Comparison of ENCODE assay signal across 8 cellular contexts in genomic region chr7:64877714-64878610, GRCh38. TPM values are rescaled to one million over a fixed set of nuclear protein-coding genes. Genes with fewer than 3 reads are reported as not detected.
DNase-seq lines count a peak whose midpoint lies in the region; ATAC-seq lines count a peak whose summit lies in the region.

No MANE protein-coding gene starts in this region.

- H3K9me3 Mint-ChIP-seq in activated T-cell treated with anti-CD3 and anti-CD28 coated beads, Interleukin-2, amount 50 U/mL, for 24 hours, result peaks cover 3% of the 10 kb centered on the region
- no peaks in the 10 kb centered on the region for H3K9me3 Mint-ChIP-seq in activated naive CD8-positive, alpha-beta T cell treated with anti-CD3 and anti-CD28 coated beads for 36 hours
- H3K9me3 Mint-ChIP-seq in stimulated activated naive B cell treated with anti-CD40 and anti-IgM and Interleukin-4, amounts not matched to agents 10 μg/mL and 1 μg/mL and 100 μg/mL, for 72 hours, result peaks cover 4% of the 10 kb centered on the region in 2 donors

- peak overlapping the region; percentile 33 for H3K27ac Mint-ChIP-seq in activated T-cell treated with anti-CD3 and anti-CD28 coated beads, Interleukin-2, amount 50 U/mL, for 24 hours
- peak overlapping the region; percentile 42 for H3K27ac Mint-ChIP-seq in activated naive CD8-positive, alpha-beta T cell treated with anti-CD3 and anti-CD28 coated beads for 36 hours
- no peak overlapping the region for H3K27ac Mint-ChIP-seq in stimulated activated naive B cell treated with anti-CD40 and anti-IgM and Interleukin-4, amounts not matched to agents 10 μg/mL and 1 μg/mL and 100 μg/mL, for 72 hours

- DNase-seq in activated T-cell treated with anti-CD3 and anti-CD28 coated beads, Interleukin-2, amount 50 U/mL, for 24 hours, result no peak
- no peak for DNase-seq in activated T-cell treated with anti-CD3 and anti-CD28 coated beads, Interleukin-2, amount 50 U/mL, for 48 hours
- no peak for DNase-seq in activated naive CD8-positive, alpha-beta T cell treated with anti-CD3 and anti-CD28 coated beads for 36 hours
- DNase-seq in iPS-NIHi11 (ENCODE audit: low spot score) (peak; percentile 10), cerebellar cortex (ENCODE audit: low spot score) (no peak), EL (no peak), NCI-H1048 (lab: John Stamatoyannopoulos, UW) (no peak)
- no peak for DNase-seq in stimulated activated naive B cell treated with anti-CD40 and anti-IgM and Interleukin-4, amounts not matched to agents 10 μg/mL and 1 μg/mL and 100 μg/mL, for 72 hours

- ATAC-seq in stimulated activated naive B cell treated with anti-CD40 and anti-IgM and Interleukin-4, amounts not matched to agents 10 μg/mL and 1 μg/mL and 100 μg/mL, for 72 hours (replicated peaks), result peak in 1 of 2 donors; percentile 20

- peaks cover 16% of the 10 kb centered on the region for H3K4me1 Mint-ChIP-seq in activated T-cell treated with anti-CD3 and anti-CD28 coated beads, Interleukin-2, amount 50 U/mL, for 24 hours (ENCODE audit: low read depth)
- peaks cover 13% of the 10 kb centered on the region for H3K4me1 Mint-ChIP-seq in activated naive CD8-positive, alpha-beta T cell treated with anti-CD3 and anti-CD28 coated beads for 36 hours
- H3K4me1 Mint-ChIP-seq in stimulated activated naive B cell treated with anti-CD40 and anti-IgM and Interleukin-4, amounts not matched to agents 10 μg/mL and 1 μg/mL and 100 μg/mL, for 72 hours, result peaks cover 6 to 27% of the 10 kb centered on the region in 2 donors

- no peaks in the 10 kb centered on the region for H3K36me3 Mint-ChIP-seq in activated T-cell treated with anti-CD3 and anti-CD28 coated beads, Interleukin-2, amount 50 U/mL, for 24 hours (ENCODE audit: low read depth)
- H3K36me3 Mint-ChIP-seq in activated naive CD8-positive, alpha-beta T cell treated with anti-CD3 and anti-CD28 coated beads for 36 hours, result no peaks in the 10 kb centered on the region
- H3K36me3 Mint-ChIP-seq in stimulated activated naive B cell treated with anti-CD40 and anti-IgM and Interleukin-4, amounts not matched to agents 10 μg/mL and 1 μg/mL and 100 μg/mL, for 72 hours, result peaks cover 0 to 2% of the 10 kb centered on the region in 2 donors

- peak overlapping the region; percentile 54 for H3K4me3 Mint-ChIP-seq in activated T-cell treated with anti-CD3 and anti-CD28 coated beads, Interleukin-2, amount 50 U/mL, for 24 hours
- H3K4me3 Mint-ChIP-seq in activated naive CD8-positive, alpha-beta T cell treated with anti-CD3 and anti-CD28 coated beads for 36 hours, result peak overlapping the region; percentile 68
- H3K4me3 Mint-ChIP-seq in stimulated activated naive B cell treated with anti-CD40 and anti-IgM and Interleukin-4, amounts not matched to agents 10 μg/mL and 1 μg/mL and 100 μg/mL, for 72 hours, result peak overlapping the region; percentile 77 to 82

- peaks cover 67% of the 10 kb centered on the region for H3K27me3 Mint-ChIP-seq in activated T-cell treated with anti-CD3 and anti-CD28 coated beads, Interleukin-2, amount 50 U/mL, for 24 hours
- H3K27me3 Mint-ChIP-seq in activated naive CD8-positive, alpha-beta T cell treated with anti-CD3 and anti-CD28 coated beads for 36 hours, result peaks cover 54% of the 10 kb centered on the region
- peaks cover 56 to 57% of the 10 kb centered on the region in 2 donors for H3K27me3 Mint-ChIP-seq in stimulated activated naive B cell treated with anti-CD40 and anti-IgM and Interleukin-4, amounts not matched to agents 10 μg/mL and 1 μg/mL and 100 μg/mL, for 72 hours

RNA-seq across cellular contexts. Expression of gene ZNF273, which starts 25.1 kb away (rescaled TPM):
- 10 to 100 TPM in 1 of 2 experiments, 1 to 10 TPM in 1; 9.8 to 10.2 TPM for total RNA-seq in activated naive CD8-positive, alpha-beta T cell treated with anti-CD3 and anti-CD28 coated beads for 36 hours
